ENCODE assay signal across 12 cellular contexts in the genomic region with DNA sequence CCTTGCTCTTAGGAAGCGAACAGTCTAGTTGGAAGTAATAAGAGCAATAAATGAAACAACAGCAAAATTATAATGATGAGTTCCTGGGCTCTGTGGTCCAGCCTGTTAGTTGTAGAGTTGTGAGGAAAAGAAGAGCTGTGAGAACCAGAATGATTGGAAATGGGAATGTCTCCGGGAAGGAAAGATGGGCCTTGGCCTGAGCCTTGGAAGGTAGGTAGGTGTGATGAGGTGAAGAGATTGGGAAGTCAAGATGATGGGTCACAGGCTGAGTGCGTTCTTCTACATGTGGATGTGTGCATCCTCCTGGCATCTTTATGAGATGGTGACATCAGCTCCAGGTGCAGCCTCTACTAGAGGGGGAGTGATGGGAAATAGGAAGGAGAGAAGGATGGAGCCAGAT.
"Had no signal": no experiment of that assay in that cellular context is flagged by ENCODE, and none has a peak within 500 bp of the region (broad histone marks: within the 10 kb centered on the region; RNA-seq: fewer than 3 reads in every experiment).

No MANE protein-coding gene starts in this region.

- H3K36me3 Mint-ChIP-seq: activated CD4-positive, alpha-beta memory T cell treated with anti-CD3 and anti-CD28 coated beads for 36 hours had no signal

- H3K9me3 Mint-ChIP-seq: activated B cell treated with CpG ODN at 0.5 μM for 24 hours; activated CD4-positive, alpha-beta memory T cell treated with anti-CD3 and anti-CD28 coated beads for 36 hours; activated naive CD4-positive, alpha-beta T cell treated with anti-CD3 and anti-CD28 coated beads, Interleukin-2, amount 10 ng/mL, durations not matched to agents 7 days and 5 days had no signal

- ATAC-seq: left lobe of liver, right cardiac atrium had no signal

- H3K4me3 Mint-ChIP-seq: activated B cell treated with CpG ODN at 0.5 μM for 24 hours; activated CD4-positive, alpha-beta memory T cell treated with anti-CD3 and anti-CD28 coated beads for 36 hours; activated naive CD4-positive, alpha-beta T cell treated with anti-CD3 and anti-CD28 coated beads, Interleukin-2, amount 10 ng/mL, durations not matched to agents 7 days and 5 days; neural progenitor cell had no signal

- H3K27ac Mint-ChIP-seq: activated CD4-positive, alpha-beta memory T cell treated with anti-CD3 and anti-CD28 coated beads for 36 hours; activated naive CD4-positive, alpha-beta T cell treated with anti-CD3 and anti-CD28 coated beads, Interleukin-2, amount 10 ng/mL, durations not matched to agents 7 days and 5 days; neural progenitor cell had no signal

- H3K27me3 Mint-ChIP-seq: activated B cell treated with CpG ODN at 0.5 μM for 24 hours; activated CD4-positive, alpha-beta memory T cell treated with anti-CD3 and anti-CD28 coated beads for 36 hours; activated naive CD4-positive, alpha-beta T cell treated with anti-CD3 and anti-CD28 coated beads, Interleukin-2, amount 10 ng/mL, durations not matched to agents 7 days and 5 days had no signal

- DNase-seq: activated B cell treated with CpG ODN at 0.5 μM for 24 hours; activated CD4-positive, alpha-beta memory T cell treated with anti-CD3 and anti-CD28 coated beads for 36 hours; activated CD4-positive, alpha-beta T cell treated with anti-CD3 and anti-CD28 coated beads for 4 hours; activated naive CD4-positive, alpha-beta T cell treated with anti-CD3 and anti-CD28 coated beads, Interleukin-2, amount 10 ng/mL, durations not matched to agents 7 days and 5 days; amygdala; dorsolateral prefrontal cortex; foreskin fibroblast; kidney; right cardiac atrium; thyroid gland had no signal
